ENCODE assay signal across 9 cellular contexts in the genomic region with DNA sequence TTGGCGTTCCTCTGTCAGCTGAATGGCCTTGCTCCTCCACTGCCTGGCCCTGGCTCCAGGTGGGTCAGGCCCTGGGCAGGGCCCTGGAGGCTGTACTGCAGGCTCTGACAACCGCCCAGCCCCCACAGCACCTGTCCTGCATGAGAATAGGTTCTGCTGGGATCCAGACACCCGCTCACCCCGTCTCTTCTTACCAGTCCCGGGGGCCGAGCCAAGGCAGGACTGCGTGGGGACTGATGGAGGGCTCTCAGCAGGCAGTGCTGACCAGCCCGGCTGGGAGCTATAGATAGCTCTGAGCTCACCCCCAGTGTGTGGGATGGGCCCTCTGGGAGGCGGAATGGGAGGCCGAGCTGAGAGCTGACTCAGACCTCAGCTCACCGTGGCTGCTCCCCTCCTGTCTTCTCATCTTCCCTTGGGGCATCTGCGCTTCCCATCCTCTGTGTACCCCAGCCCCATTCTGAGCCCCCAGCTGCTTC. TPM values are rescaled to one million over a fixed set of nuclear protein-coding genes. Genes with fewer than 3 reads are reported as not detected.
DNase-seq lines count a peak whose midpoint lies in the region; ATAC-seq and TF ChIP-seq lines count a peak whose summit lies in the region.
"Had no signal": no experiment of that assay in that cellular context is flagged by ENCODE, and none has a peak within 500 bp of the region (broad histone marks: within the 10 kb centered on the region; RNA-seq: fewer than 3 reads in every experiment).

No MANE protein-coding gene starts in this region.

- peaks cover 6% of the 10 kb centered on the region for H3K27me3 Mint-ChIP-seq in endothelial cell (ENCODE audit: unreplicated experiment)

- ATAC-seq in GM21825 (IDR thresholded peaks at IDR 0.05; ENCODE audit: unreplicated experiment) (no peak), HG03108 (IDR thresholded peaks at IDR 0.05; ENCODE audit: unreplicated experiment) (no peak)
- no peak for ATAC-seq in activated CD4-positive, CD25-positive, alpha-beta regulatory T cell treated with anti-CD3 and anti-CD28 coated beads, Interleukin-2, amount 50 U/mL, for 24 hours

- no peaks in the 10 kb centered on the region for H3K9me3 Mint-ChIP-seq in endothelial cell (ENCODE audit: unreplicated experiment)

- peak; percentile 96 for DNase-seq in AG20443 (ENCODE audit: low spot score)
- DNase-seq in RKO (ENCODE audit: low spot score): peak; percentile 42
- peak; percentile 81 for DNase-seq in fibroblast of pulmonary artery (ENCODE audit: low read depth)
- peak; percentile 71 for DNase-seq in non-pigmented ciliary epithelial cell (ENCODE audit: low read depth)
- no peak for DNase-seq in endothelial cell (ENCODE audit: low spot score)
- DNase-seq: kidney had no signal

- H3K36me3 Mint-ChIP-seq in endothelial cell (ENCODE audit: low read depth, unreplicated experiment): peaks cover 41% of the 10 kb centered on the region

- no peak overlapping the region for H3K4me3 Mint-ChIP-seq in endothelial cell (ENCODE audit: unreplicated experiment)

- H3K4me1 Mint-ChIP-seq in endothelial cell (ENCODE audit: unreplicated experiment): peaks cover 6% of the 10 kb centered on the region

- H3K27ac Mint-ChIP-seq in endothelial cell (ENCODE audit: unreplicated experiment): no peak overlapping the region

- TF ChIP-seq CTCF in fibroblast of pulmonary artery (IDR thresholded peaks at IDR 0.05; ENCODE audit: low read length, missing control alignments) (no peak), endothelial cell (IDR thresholded peaks at IDR 0.05; ENCODE audit: unreplicated experiment) (no peak)

- no peak overlapping the region for H3K4me3 ChIP-seq in fibroblast of pulmonary artery (replicated peaks; ENCODE audit: low read depth, low read length)

RNA-seq across cellular contexts. Expression of a gene that starts 39.6 kb away (rescaled TPM):
- 120 TPM for total RNA-seq in endothelial cell (ENCODE audit: unreplicated experiment)
